In the genomic region with DNA sequence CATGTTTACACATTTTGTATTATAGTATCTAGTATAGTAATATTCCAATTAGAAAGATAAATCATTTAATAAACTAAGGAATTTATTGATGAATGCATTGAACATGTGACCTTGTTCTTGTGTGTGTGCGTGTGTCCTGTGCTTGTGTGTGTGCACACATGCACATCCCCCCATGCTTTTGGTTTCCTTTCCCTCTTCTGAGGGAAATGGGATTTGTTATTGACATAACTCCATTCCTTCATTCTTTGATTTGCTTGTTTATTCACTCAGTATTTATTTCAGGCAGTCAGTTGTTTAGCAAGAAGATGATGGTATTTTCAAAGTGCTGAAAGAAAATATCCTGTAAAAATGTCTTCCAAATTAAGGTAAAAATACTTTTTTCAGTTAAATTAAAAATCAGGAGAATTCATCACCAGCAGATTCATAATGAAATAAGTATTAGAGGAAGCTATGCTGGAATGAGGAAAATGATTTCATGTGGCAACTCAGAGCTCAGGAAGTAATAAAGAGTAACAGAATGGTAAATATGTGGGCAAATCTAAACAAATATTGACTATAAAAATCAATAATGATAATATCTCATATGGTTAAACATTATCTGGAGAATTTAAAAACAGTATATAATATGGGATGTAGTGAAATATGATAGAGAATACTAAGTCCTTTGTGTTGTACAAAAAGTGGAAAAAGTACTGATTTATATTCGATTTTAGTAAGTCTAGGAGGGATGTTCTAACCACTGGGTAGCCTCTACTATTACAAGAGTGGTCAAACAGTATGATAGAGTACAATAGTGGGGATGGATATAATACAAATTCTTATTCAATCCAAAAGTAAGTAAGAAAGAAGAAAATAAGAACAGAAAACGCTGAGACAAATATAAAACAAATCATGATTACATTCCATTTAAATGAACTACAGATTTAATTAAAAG, we compare ENCODE assay signal across 26 cellular contexts.
"Had no signal": no experiment of that assay in that cellular context is flagged by ENCODE, and none has a peak within 500 bp of the region (broad histone marks: within the 10 kb centered on the region; RNA-seq: fewer than 3 reads in every experiment).

No MANE protein-coding gene starts in this region.

- DNase-seq: activated CD4-positive, alpha-beta T cell treated with anti-CD3 and anti-CD28 coated beads for 48 hours; activated CD4-positive, alpha-beta T cell treated with anti-CD3 and anti-CD28 coated beads, Interleukin-2, amount 50 U/mL, for 48 hours; activated CD8-positive, alpha-beta memory T cell treated with anti-CD3 and anti-CD28 coated beads, Interleukin-2, amount 50 U/mL, for 4 hours; activated gamma-delta T cell; activated naive CD4-positive, alpha-beta T cell treated with anti-CD3 and anti-CD28 coated beads, Interleukin-2, amount 10 ng/mL, durations not matched to agents 7 days and 5 days; activated naive CD8-positive, alpha-beta T cell treated with anti-CD3 and anti-CD28 coated beads, Interleukin-2, amount 10 ng/mL, durations not matched to agents 7 days and 5 days; activated T-cell treated with anti-CD3 and anti-CD28 coated beads, Interleukin-2, amount 50 U/mL, for 1 hour; lower lobe of right lung; mesenchymal stem cell; naive thymus-derived CD8-positive, alpha-beta T cell; nucleus accumbens; psoas muscle; substantia nigra; T-helper 1 cell; WERI-Rb-1 had no signal

- H3K9me3 Mint-ChIP-seq: activated naive CD4-positive, alpha-beta T cell treated with anti-CD3 and anti-CD28 coated beads, Interleukin-2, amount 10 ng/mL, durations not matched to agents 7 days and 5 days; activated naive CD8-positive, alpha-beta T cell treated with anti-CD3 and anti-CD28 coated beads, Interleukin-2, amount 10 ng/mL, durations not matched to agents 7 days and 5 days; brain; naive thymus-derived CD8-positive, alpha-beta T cell; neural crest cell; stimulated activated naive CD8-positive, alpha-beta T cell treated with anti-CD3 and anti-CD28 coated beads, Interleukin-15, Interleukin-2, amounts not matched to agents 100 ng/mL and 50 ng/mL, for 24 hours; T-helper 2 cell treated with Interferon-gamma antibody and Interleukin-4, amounts not matched to agents 5 μg/mL and 100 μg/mL, for 36 hours; type B pancreatic cell had no signal

- H3K36me3 Mint-ChIP-seq: activated naive CD4-positive, alpha-beta T cell treated with anti-CD3 and anti-CD28 coated beads, Interleukin-2, amount 10 ng/mL, durations not matched to agents 7 days and 5 days; activated naive CD8-positive, alpha-beta T cell treated with anti-CD3 and anti-CD28 coated beads, Interleukin-2, amount 10 ng/mL, durations not matched to agents 7 days and 5 days; brain; naive thymus-derived CD8-positive, alpha-beta T cell; type B pancreatic cell had no signal

- H3K27ac Mint-ChIP-seq: activated naive CD4-positive, alpha-beta T cell treated with anti-CD3 and anti-CD28 coated beads, Interleukin-2, amount 10 ng/mL, durations not matched to agents 7 days and 5 days; activated naive CD8-positive, alpha-beta T cell treated with anti-CD3 and anti-CD28 coated beads, Interleukin-2, amount 10 ng/mL, durations not matched to agents 7 days and 5 days; brain; naive thymus-derived CD8-positive, alpha-beta T cell; stimulated activated naive CD8-positive, alpha-beta T cell treated with anti-CD3 and anti-CD28 coated beads, Interleukin-15, Interleukin-2, amounts not matched to agents 100 ng/mL and 50 ng/mL, for 24 hours; T-helper 2 cell treated with Interferon-gamma antibody and Interleukin-4, amounts not matched to agents 5 μg/mL and 100 μg/mL, for 36 hours; type B pancreatic cell had no signal

- FAIRE-seq: endothelial cell of umbilical vein had no signal

- H3K4me3 Mint-ChIP-seq: activated naive CD4-positive, alpha-beta T cell treated with anti-CD3 and anti-CD28 coated beads, Interleukin-2, amount 10 ng/mL, durations not matched to agents 7 days and 5 days; activated naive CD8-positive, alpha-beta T cell treated with anti-CD3 and anti-CD28 coated beads, Interleukin-2, amount 10 ng/mL, durations not matched to agents 7 days and 5 days; brain; naive thymus-derived CD8-positive, alpha-beta T cell; neural crest cell; stimulated activated naive CD8-positive, alpha-beta T cell treated with anti-CD3 and anti-CD28 coated beads, Interleukin-15, Interleukin-2, amounts not matched to agents 100 ng/mL and 50 ng/mL, for 24 hours; T-helper 2 cell treated with Interferon-gamma antibody and Interleukin-4, amounts not matched to agents 5 μg/mL and 100 μg/mL, for 36 hours; type B pancreatic cell had no signal

- H3K27me3 Mint-ChIP-seq: type B pancreatic cell had no signal

- H3K4me1 Mint-ChIP-seq: neural crest cell had no signal

- H3K4me3 ChIP-seq: ascending aorta, cardiac muscle cell, gastroesophageal sphincter, hepatocyte, lower lobe of right lung, psoas muscle, vagina had no signal
